In genomic region chr1:46549697-46550681, GRCh38 we compare ENCODE assay signal across 9 cellular contexts. TPM values are rescaled to one million over a fixed set of nuclear protein-coding genes. Genes with fewer than 3 reads are reported as not detected.
DNase-seq lines count a peak whose midpoint lies in the region; ATAC-seq, FAIRE-seq and TF ChIP-seq lines count a peak whose summit lies in the region.
"Had no signal": no experiment of that assay in that cellular context is flagged by ENCODE, and none has a peak within 500 bp of the region (broad histone marks: within the 10 kb centered on the region; RNA-seq: fewer than 3 reads in every experiment).

No MANE protein-coding gene starts in this region.

- peak; percentile 36 for DNase-seq in COR-L47 (lab: John Stamatoyannopoulos, UW)
- peak; percentile 65 for DNase-seq in Jurkat, Clone E6-1 (ENCODE audit: low read depth, low spot score)
- DNase-seq in activated CD4-positive, alpha-beta memory T cell treated with anti-CD3 and anti-CD28 coated beads, Interleukin-2, amount 10 ng/mL, durations not matched to agents 7 days and 5 days: peak; percentile 58
- peak; percentile 19 for DNase-seq in fibroblast of villous mesenchyme (ENCODE audit: low read depth)
- DNase-seq in stimulated activated naive CD4-positive, alpha-beta T cell treated with Interleukin-2 at 50 U/mL for 16 hours (lab: John Stamatoyannopoulos, UW): peak; percentile 25
- DNase-seq in D721Med (ENCODE audit: insufficient read length, low spot score): no peak
- DNase-seq in GM19239 (ENCODE audit: insufficient read length, low spot score): no peak

- POLR2A ChIA-PET in activated CD4-positive, alpha-beta memory T cell treated with anti-CD3 and anti-CD28 coated beads, Interleukin-2, amount 10 ng/mL, durations not matched to agents 7 days and 5 days (lab: Charles Lee): no interaction called here

- TF ChIP-seq CTCF in fibroblast of villous mesenchyme (IDR thresholded peaks at IDR 0.05; ENCODE audit: insufficient read depth, low read depth, low read length): no peak
- TF ChIP-seq CTCF in D721Med (IDR thresholded peaks at IDR 0.05; ENCODE audit: insufficient read depth, missing control alignments): no peak

- no peak for FAIRE-seq in D721Med (lab: Jason Lieb, UNC)
- no peak for FAIRE-seq in GM19239 (lab: Jason Lieb, UNC)

- H3K4me1 Mint-ChIP-seq in activated CD4-positive, alpha-beta memory T cell treated with anti-CD3 and anti-CD28 coated beads, Interleukin-2, amount 10 ng/mL, durations not matched to agents 7 days and 5 days: peaks cover 18% of the 10 kb centered on the region

- ATAC-seq in HG03439 (IDR thresholded peaks at IDR 0.05; ENCODE audit: unreplicated experiment): no peak
- ATAC-seq: body of pancreas had no signal

- H3K9me3 Mint-ChIP-seq in activated CD4-positive, alpha-beta memory T cell treated with anti-CD3 and anti-CD28 coated beads, Interleukin-2, amount 10 ng/mL, durations not matched to agents 7 days and 5 days: no peaks in the 10 kb centered on the region

- H3K4me3 Mint-ChIP-seq in activated CD4-positive, alpha-beta memory T cell treated with anti-CD3 and anti-CD28 coated beads, Interleukin-2, amount 10 ng/mL, durations not matched to agents 7 days and 5 days: no peak overlapping the region

- H3K36me3 Mint-ChIP-seq in activated CD4-positive, alpha-beta memory T cell treated with anti-CD3 and anti-CD28 coated beads, Interleukin-2, amount 10 ng/mL, durations not matched to agents 7 days and 5 days (ENCODE audit: low read depth): no peaks in the 10 kb centered on the region

- no peak overlapping the region for H3K27ac Mint-ChIP-seq in activated CD4-positive, alpha-beta memory T cell treated with anti-CD3 and anti-CD28 coated beads, Interleukin-2, amount 10 ng/mL, durations not matched to agents 7 days and 5 days

- CTCF ChIA-PET in activated CD4-positive, alpha-beta memory T cell treated with anti-CD3 and anti-CD28 coated beads, Interleukin-2, amount 10 ng/mL, durations not matched to agents 7 days and 5 days (lab: Charles Lee): interaction anchor here (1.1 to 4.3 kb wide), 4 partner anchors 10 to 165 kb away, joined by 4 to 27 read pairs (median 6); partner anchors contain the start of gene MKNK1

- H3K27me3 Mint-ChIP-seq in activated CD4-positive, alpha-beta memory T cell treated with anti-CD3 and anti-CD28 coated beads, Interleukin-2, amount 10 ng/mL, durations not matched to agents 7 days and 5 days: peaks cover 21% of the 10 kb centered on the region

- H3K4me3 ChIP-seq in Jurkat, Clone E6-1 (ENCODE audit: low read length): no peak overlapping the region
- H3K4me3 ChIP-seq in fibroblast of villous mesenchyme (ENCODE audit: low read depth, low read length): no peak overlapping the region
- H3K4me3 ChIP-seq: body of pancreas had no signal

RNA-seq across cellular contexts. Expression of gene KNCN, which starts 1.5 kb away (rescaled TPM):
- polyA plus RNA-seq in Jurkat, Clone E6-1 (2012; ENCODE audit: insufficient read depth, insufficient read length): not detected
- total RNA-seq in activated CD4-positive, alpha-beta memory T cell treated with anti-CD3 and anti-CD28 coated beads, Interleukin-2, amount 10 ng/mL, durations not matched to agents 7 days and 5 days: not detected
- total RNA-seq in fibroblast of villous mesenchyme: not detected in 2 replicates
- total RNA-seq: body of pancreas had no signal

RNA-seq across cellular contexts. Expression of gene MKNK1, which starts 54.1 kb away (rescaled TPM):
- polyA plus RNA-seq in Jurkat, Clone E6-1 (2012; ENCODE audit: insufficient read depth, insufficient read length): 43.8 TPM
- total RNA-seq in activated CD4-positive, alpha-beta memory T cell treated with anti-CD3 and anti-CD28 coated beads, Interleukin-2, amount 10 ng/mL, durations not matched to agents 7 days and 5 days: 10 to 100 TPM; 81.5 to 83.7 TPM
- total RNA-seq in fibroblast of villous mesenchyme: 14.7 and 19.6 TPM in 2 replicates

Comparison
In these comparisons a context has a peak if more than half of its experiments do, and no peak if none do; other contexts are left out.
1. DNase-seq: peak in COR-L47 (single experiment), Jurkat, Clone E6-1 (single experiment), activated CD4-positive, alpha-beta memory T cell treated with anti-CD3 and anti-CD28 coated beads, Interleukin-2, amount 10 ng/mL, durations not matched to agents 7 days and 5 days (single experiment), fibroblast of villous mesenchyme (single experiment) and stimulated activated naive CD4-positive, alpha-beta T cell treated with Interleukin-2 at 50 U/mL for 16 hours (single experiment); none in D721Med (single experiment) and GM19239 (single experiment).